Comparison of ENCODE assay signal across 9 cellular contexts in the genomic region with DNA sequence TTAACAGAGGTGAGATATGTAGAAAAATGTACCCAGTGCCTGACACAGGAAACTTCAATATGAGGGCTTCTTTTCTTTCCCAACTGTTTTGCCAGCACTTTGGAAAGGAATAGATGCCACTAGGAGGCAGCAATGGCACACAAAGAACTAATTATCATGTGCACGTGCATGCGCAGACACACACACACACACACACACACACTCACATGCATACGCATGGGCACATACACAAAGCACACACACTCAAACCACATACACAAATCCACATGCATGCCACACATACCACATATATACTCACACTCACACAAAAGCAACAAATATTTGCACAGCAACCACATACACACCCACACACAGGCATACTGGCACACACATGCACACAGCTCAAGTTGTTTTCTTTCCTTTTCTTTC. TPM values are rescaled to one million over a fixed set of nuclear protein-coding genes. Genes with fewer than 3 reads are reported as not detected.
A peak's percentile ranks its signal among the peaks of the same experiment; 100 is the strongest.
DNase-seq lines count a peak whose midpoint lies in the region; ATAC-seq and TF ChIP-seq lines count a peak whose summit lies in the region.
"Had no signal": no experiment of that assay in that cellular context is flagged by ENCODE, and none has a peak within 500 bp of the region (broad histone marks: within the 10 kb centered on the region; RNA-seq: fewer than 3 reads in every experiment).

No MANE protein-coding gene starts in this region.

- H3K4me2 ChIP-seq in IMR-90 (ENCODE audit: low read depth, low read length): no peak overlapping the region

- no peak overlapping the region for H3K14ac ChIP-seq in IMR-90 (replicated peaks; ENCODE audit: low read depth, low read length)

- H2BK5ac ChIP-seq in IMR-90 (ENCODE audit: low read depth, low read length, poor library complexity, severe bottlenecking): peak overlapping the region; percentile 6

- peak overlapping the region; percentile 27 for H3K27ac Mint-ChIP-seq in Caco-2 (ENCODE audit: unreplicated experiment)
- H3K27ac Mint-ChIP-seq: T-helper 1 cell treated with Interleukin-12 subunit alpha and Interleukin-12 subunit beta and Interleukin-4 antibody, amounts not matched to agents 30 μg/mL and 1 μg/mL, for 36 hours had no signal

- no peak overlapping the region for H2BK120ac ChIP-seq in IMR-90 (ENCODE audit: low read depth, low read length)

- in situ Hi-C loops in IMR-90 (cut with MboI; ENCODE audit: low sequenced_read_pairs): no loop called here

- H3K4me3 ChIP-seq in Caco-2 (ENCODE audit: low read depth, low read length) (no peak overlapping the region), IMR-90 (ENCODE audit: insufficient read depth, low read depth, low read length) (no peak overlapping the region)

- H3K18ac ChIP-seq in IMR-90 (ENCODE audit: low read depth, low read length): no peak overlapping the region

- H3K36me3 ChIP-seq in Caco-2 (ENCODE audit: control insufficient read depth, insufficient read depth, low read length) (no peaks in the 10 kb centered on the region), IMR-90 (ENCODE audit: control insufficient read depth, insufficient read depth, low read length) (no peaks in the 10 kb centered on the region)

- no peaks in the 10 kb centered on the region for H4K20me1 ChIP-seq in IMR-90 (ENCODE audit: insufficient read depth, low read length)

- H3K4ac ChIP-seq in IMR-90 (ENCODE audit: low read depth, low read length): no peak overlapping the region

- H3K27me3 Mint-ChIP-seq in Caco-2 (ENCODE audit: insufficient read depth, unreplicated experiment): no peaks in the 10 kb centered on the region

- no peaks in the 10 kb centered on the region for H3K27me3 ChIP-seq in Caco-2 (replicated peaks; ENCODE audit: control insufficient read depth, insufficient read depth, low read length)
- H3K27me3 ChIP-seq in IMR-90 (ENCODE audit: control insufficient read depth, insufficient read depth, low read length): no peaks in the 10 kb centered on the region

- TF ChIP-seq POLR2A in IMR-90 (IDR thresholded peaks at IDR 0.05; ENCODE audit: low read depth, low read length): no peak

- no peak overlapping the region for H4K8ac ChIP-seq in IMR-90 (ENCODE audit: low read depth in 2 of 2, low read length in 2 of 2)

- H2AK9ac ChIP-seq in IMR-90 (replicated peaks; ENCODE audit: low read depth, low read length, poor library complexity): no peak overlapping the region

- peak; percentile 80 to 83 for TF ChIP-seq CTCF in Caco-2 (IDR thresholded peaks at IDR 0.05; ENCODE audit: insufficient read depth in 1 of 2, low read depth in 1 of 2, low read length in 1 of 2, severe bottlenecking in 1 of 2, unreplicated experiment in 1 of 2)
- peak; percentile 80 for TF ChIP-seq CTCF in IMR-90 (conservative IDR thresholded peaks at IDR 0.05; ENCODE audit: low read depth, low read length)

- intact Hi-C loops in Caco-2 (cut with micrococcal nuclease; ENCODE audit: unreplicated experiment): loop anchor here (1.0 to 5.0 kb wide), 5 partner anchors 57 to 474 kb away; no protein-coding TSS in a partner anchor
- intact Hi-C loops in IMR-90 (cut with micrococcal nuclease): loop anchor here (1.0 to 5.0 kb wide), 3 partner anchors 367 to 707 kb away; no protein-coding TSS in a partner anchor

- peaks cover 3% of the 10 kb centered on the region for H3K9me1 ChIP-seq in IMR-90 (ENCODE audit: insufficient read depth, low read length)

- no peaks in the 10 kb centered on the region for H3K9me3 ChIP-seq in Caco-2
- no peaks in the 10 kb centered on the region for H3K9me3 ChIP-seq in IMR-90 (ENCODE audit: control insufficient read depth, insufficient read depth, low read length)

- TF ChIP-seq RAD21 in IMR-90 (IDR thresholded peaks at IDR 0.05; ENCODE audit: low read length): peak; percentile 85

- POLR2A ChIA-PET in Caco-2 (lab: Charles Lee) (no interaction called here), IMR-90 (lab: Charles Lee; ENCODE audit: unreplicated experiment) (no interaction called here)

- no peak overlapping the region for H3K4me3 Mint-ChIP-seq in Caco-2 (ENCODE audit: unreplicated experiment)
- H3K4me3 Mint-ChIP-seq: T-helper 1 cell treated with Interleukin-12 subunit alpha and Interleukin-12 subunit beta and Interleukin-4 antibody, amounts not matched to agents 30 μg/mL and 1 μg/mL, for 36 hours had no signal

- DNase-seq in Caco-2 (peak; percentile 77 to 79), IMR-90 (peak; percentile 83), anterior cingulate cortex (lab: John Stamatoyannopoulos, UW) (peak in 30 of 58 donors; percentile 2 to 43 (median 8)), iPS-NIHi7 (ENCODE audit: extremely low spot score) (peak; percentile 40), GM19240 (ENCODE audit: insufficient read length, low spot score) (no peak)
- peak; percentile 11 to 17 for DNase-seq in stimulated activated CD4-positive, alpha-beta T cell treated with anti-CD3 and anti-CD28 coated beads, Interleukin-1b, Interleukin-23, amount 100 ng/mL, for 4 hours (ENCODE audit: low read depth in 2 of 2)

- dilution Hi-C loops in IMR-90 (cut with HindIII; ENCODE audit: low sequenced_read_pairs, unreplicated experiment): no loop called here

- H2AFZ ChIP-seq in IMR-90 (replicated peaks; ENCODE audit: low read length, poor library complexity): peak overlapping the region; percentile 9

- no peak overlapping the region; the same call in 1 of the 2 replicates for H3K23ac ChIP-seq in IMR-90 (ENCODE audit: low read depth, low read length)

- WGBS in IMR-90 (ENCODE audit: extremely low coverage in 2 of 2, insufficient read length in 1 of 2), 2 experiments: 17% methylated on average over 3 of the region's 3 CpGs; no CpG with 5 or more reads in 1 of the 2 experiments

- peaks cover 5% of the 10 kb centered on the region for H3K4me1 ChIP-seq in Caco-2
- H3K4me1 ChIP-seq in IMR-90 (ENCODE audit: control insufficient read depth, insufficient read depth, low read length): no peaks in the 10 kb centered on the region

- no peak overlapping the region for H3K27ac ChIP-seq in IMR-90 (ENCODE audit: insufficient read depth, low read length)

- H2BK20ac ChIP-seq in IMR-90 (ENCODE audit: low read depth, low read length): no peak overlapping the region

- no peaks in the 10 kb centered on the region for H3K36me3 Mint-ChIP-seq in Caco-2 (ENCODE audit: insufficient read depth, unreplicated experiment)

- H3K4me1 Mint-ChIP-seq in Caco-2 (ENCODE audit: low read depth, unreplicated experiment): peaks cover 7% of the 10 kb centered on the region

- no peak overlapping the region for H4K5ac ChIP-seq in IMR-90 (ENCODE audit: low read depth, low read length)

- no peak overlapping the region for H2BK15ac ChIP-seq in IMR-90 (ENCODE audit: low read depth, low read length)

- BruUV-seq in Caco-2 (replicated peaks; lab: Mats Ljungman, UMichigan) (no TSS peak), IMR-90 (replicated peaks; lab: Mats Ljungman, UMichigan) (no TSS peak)

- H3K9me3 Mint-ChIP-seq in Caco-2 (ENCODE audit: unreplicated experiment): no peaks in the 10 kb centered on the region
- H3K9me3 Mint-ChIP-seq: T-helper 1 cell treated with Interleukin-12 subunit alpha and Interleukin-12 subunit beta and Interleukin-4 antibody, amounts not matched to agents 30 μg/mL and 1 μg/mL, for 36 hours had no signal

- no peak overlapping the region for H3K9ac ChIP-seq in IMR-90 (ENCODE audit: low read depth, low read length)

- no peak overlapping the region for H4K91ac ChIP-seq in IMR-90 (ENCODE audit: insufficient read depth, low read depth, low read length)

- peak; percentile 77 for ATAC-seq in IMR-90 (ENCODE audit: low read depth)
- ATAC-seq in HG02973 (IDR thresholded peaks at IDR 0.05; ENCODE audit: unreplicated experiment): no peak

- H2AK5ac ChIP-seq in IMR-90 (ENCODE audit: low read depth, low read length): no peak overlapping the region; the same call in 1 of the 2 replicates

- H3K79me1 ChIP-seq in IMR-90 (ENCODE audit: low read depth in 1 of 2, low read length in 2 of 2): no peaks in the 10 kb centered on the region; a peak in 1 of 4 replicates

- no peak overlapping the region for H3K56ac ChIP-seq in IMR-90 (ENCODE audit: extremely low read depth, insufficient read depth, low read length)

- CTCF ChIA-PET in Caco-2 (lab: Charles Lee): interaction anchor here (0.6 to 1.2 kb wide), 2 partner anchors 473 to 764 kb away, joined by 3 to 4 read pairs; no protein-coding TSS in a partner anchor
- CTCF ChIA-PET in IMR-90 (lab: Yijun Ruan, JAX): interaction anchor here (0.6 to 1.2 kb wide), 6 partner anchors 253 to 529 kb away, joined by 3 to 4 read pairs (median 3); no protein-coding TSS in a partner anchor

TF ChIP-seq in IMR-90, 13 proteins besides CTCF, POLR2A, EP300 and RAD21:
- no peak for TF ChIP-seq NFE2L2 (IDR thresholded peaks at IDR 0.05; ENCODE audit: low read depth, low read length)
- TF ChIP-seq BHLHE40 (IDR thresholded peaks at IDR 0.05; ENCODE audit: low read depth, low read length): peak; percentile 100
- no peak for TF ChIP-seq MAFK (IDR thresholded peaks at IDR 0.05; ENCODE audit: low read depth, low read length)
- 0 out of 2 replicates have a peak, but pooled peaks have one; percentile 19 for TF ChIP-seq MXI1 (IDR thresholded peaks at IDR 0.05; ENCODE audit: borderline replicate concordance, low read depth, low read length)
- TF ChIP-seq RFX5 (IDR thresholded peaks at IDR 0.05; ENCODE audit: low read depth, low read length): no peak
- TF ChIP-seq SMC3 (IDR thresholded peaks at IDR 0.05; ENCODE audit: low read depth, low read length): peak; percentile 75

TF ChIP-seq in PFSK-1, 5 proteins besides CTCF, POLR2A, EP300 and RAD21 (continues in another document):
- TF ChIP-seq SIN3A (IDR thresholded peaks at IDR 0.05; ENCODE audit: borderline replicate concordance, insufficient read depth, low read length): 0 out of 2 replicates have a peak, but pooled peaks have one; percentile 60
- TF ChIP-seq FOXP2 (optimal IDR thresholded peaks at IDR 0.05; ENCODE audit: borderline replicate concordance, extremely low read depth, extremely low read length, insufficient read depth): peak; percentile 84

RNA-seq across cellular contexts. Expression of a gene that starts 8.8 kb away (rescaled TPM):
- total RNA-seq in Caco-2 (2022) (2.8 and 4.7 TPM in 2 replicates), IMR-90 (2012; rRNA removed) (3.6 and 5.6 TPM in 2 replicates)
- polyA plus RNA-seq in IMR-90 (2012; rRNA removed): 2.5 and 3.0 TPM in 2 replicates
- polyA plus RNA-seq in IMR-90 (2012; cell fraction: cytosol; rRNA removed): 0.45 and 2.4 TPM in 2 replicates
- polyA plus RNA-seq in IMR-90 (2012; cell fraction: nucleus; rRNA removed; ENCODE audit: low replicate concordance): 0.27 and 1.8 TPM in 2 replicates
- polyA plus RNA-seq in PFSK-1 (2012; ENCODE audit: insufficient read length, low read depth): 4.8 TPM

RNA-seq across cellular contexts. Expression of a gene that starts 28.5 kb away (rescaled TPM):
- total RNA-seq in Caco-2 (2022) (135 and 139 TPM in 2 replicates), IMR-90 (2012; rRNA removed) (not detected in 2 replicates)
- polyA plus RNA-seq in IMR-90 (2012; rRNA removed): not detected in 2 replicates
- not detected in 2 replicates for polyA plus RNA-seq in IMR-90 (2012; cell fraction: cytosol; rRNA removed)
- 0.14 TPM in 1 of 2 replicates, not detected in the other for polyA plus RNA-seq in IMR-90 (2012; cell fraction: nucleus; rRNA removed; ENCODE audit: low replicate concordance)
- polyA plus RNA-seq in PFSK-1 (2012; ENCODE audit: insufficient read length, low read depth): not detected

Comparison
In these comparisons a context has a peak if more than half of its experiments do, and no peak if none do; other contexts are left out.
1. RNA of a gene that starts 28.5 kb away (total RNA-seq): 135 to 139 TPM in Caco-2; not detected in IMR-90; every median in the first group is over 100 times any median in the second.